ENCODE assay signal across 2 cellular contexts in genomic region chr5:142511318-142511717, GRCh38.
TF ChIP-seq lines count a peak whose summit lies in the region.

No MANE protein-coding gene starts in this region.

TF ChIP-seq in liver, 16 proteins besides CTCF, POLR2A, EP300 and RAD21 (continued from another document):
- TF ChIP-seq, protein P1, sequence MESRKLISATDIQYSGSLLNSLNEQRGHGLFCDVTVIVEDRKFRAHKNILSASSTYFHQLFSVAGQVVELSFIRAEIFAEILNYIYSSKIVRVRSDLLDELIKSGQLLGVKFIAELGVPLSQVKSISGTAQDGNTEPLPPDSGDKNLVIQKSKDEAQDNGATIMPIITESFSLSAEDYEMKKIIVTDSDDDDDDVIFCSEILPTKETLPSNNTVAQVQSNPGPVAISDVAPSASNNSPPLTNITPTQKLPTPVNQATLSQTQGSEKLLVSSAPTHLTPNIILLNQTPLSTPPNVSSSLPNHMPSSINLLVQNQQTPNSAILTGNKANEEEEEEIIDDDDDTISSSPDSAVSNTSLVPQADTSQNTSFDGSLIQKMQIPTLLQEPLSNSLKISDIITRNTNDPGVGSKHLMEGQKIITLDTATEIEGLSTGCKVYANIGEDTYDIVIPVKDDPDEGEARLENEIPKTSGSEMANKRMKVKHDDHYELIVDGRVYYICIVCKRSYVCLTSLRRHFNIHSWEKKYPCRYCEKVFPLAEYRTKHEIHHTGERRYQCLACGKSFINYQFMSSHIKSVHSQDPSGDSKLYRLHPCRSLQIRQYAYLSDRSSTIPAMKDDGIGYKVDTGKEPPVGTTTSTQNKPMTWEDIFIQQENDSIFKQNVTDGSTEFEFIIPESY (IDR thresholded peaks at IDR 0.05): no peak
- TF ChIP-seq FOXA1 (IDR thresholded peaks at IDR 0.05) (no peak), REST (IDR thresholded peaks at IDR 0.05) (peak; percentile 4)

TF ChIP-seq in HepG2, 621 proteins besides CTCF, POLR2A, EP300 and RAD21 (continued from another document):
- TF ChIP-seq, protein P2, sequence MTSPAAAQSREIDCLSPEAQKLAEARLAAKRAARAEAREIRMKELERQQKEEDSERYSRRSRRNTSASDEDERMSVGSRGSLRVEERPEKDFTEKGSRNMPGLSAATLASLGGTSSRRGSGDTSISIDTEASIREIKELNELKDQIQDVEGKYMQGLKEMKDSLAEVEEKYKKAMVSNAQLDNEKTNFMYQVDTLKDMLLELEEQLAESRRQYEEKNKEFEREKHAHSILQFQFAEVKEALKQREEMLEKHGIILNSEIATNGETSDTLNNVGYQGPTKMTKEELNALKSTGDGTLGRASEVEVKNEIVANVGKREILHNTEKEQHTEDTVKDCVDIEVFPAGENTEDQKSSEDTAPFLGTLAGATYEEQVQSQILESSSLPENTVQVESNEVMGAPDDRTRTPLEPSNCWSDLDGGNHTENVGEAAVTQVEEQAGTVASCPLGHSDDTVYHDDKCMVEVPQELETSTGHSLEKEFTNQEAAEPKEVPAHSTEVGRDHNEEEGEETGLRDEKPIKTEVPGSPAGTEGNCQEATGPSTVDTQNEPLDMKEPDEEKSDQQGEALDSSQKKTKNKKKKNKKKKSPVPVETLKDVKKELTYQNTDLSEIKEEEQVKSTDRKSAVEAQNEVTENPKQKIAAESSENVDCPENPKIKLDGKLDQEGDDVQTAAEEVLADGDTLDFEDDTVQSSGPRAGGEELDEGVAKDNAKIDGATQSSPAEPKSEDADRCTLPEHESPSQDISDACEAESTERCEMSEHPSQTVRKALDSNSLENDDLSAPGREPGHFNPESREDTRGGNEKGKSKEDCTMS (CRISPR knock-in tag; conservative IDR thresholded peaks at IDR 0.05): no peak
- TF ChIP-seq MBD4 (IDR thresholded peaks at IDR 0.05; ENCODE audit: borderline replicate concordance, low read length) (no peak), IKZF5 (CRISPR knock-in tag; IDR thresholded peaks at IDR 0.05) (no peak), ZSCAN25 (CRISPR knock-in tag; IDR thresholded peaks at IDR 0.05) (no peak), ZNF576 (CRISPR knock-in tag; IDR thresholded peaks at IDR 0.05) (no peak), BRD4 (CRISPR knock-in tag; IDR thresholded peaks at IDR 0.05) (no peak), ZNF549 (CRISPR knock-in tag; IDR thresholded peaks at IDR 0.05) (no peak), SIX4 (CRISPR knock-in tag; IDR thresholded peaks at IDR 0.05) (no peak), ZFYVE20 (CRISPR knock-in tag; IDR thresholded peaks at IDR 0.05; ENCODE audit: borderline replicate concordance, low read depth) (no peak), SIN3B (IDR thresholded peaks at IDR 0.05; ENCODE audit: low read length) (no peak), SOX5 (CRISPR knock-in tag; IDR thresholded peaks at IDR 0.05; ENCODE audit: borderline replicate concordance) (no peak), CBX1 (IDR thresholded peaks at IDR 0.05; ENCODE audit: low read depth) (no peak), HDAC2 (CRISPR knock-in tag; IDR thresholded peaks at IDR 0.05) (no peak), ARID4A (CRISPR knock-in tag; IDR thresholded peaks at IDR 0.05; ENCODE audit: borderline replicate concordance) (no peak)
